Comparison of ENCODE assay signal across 1 cellular context in genomic region chr2:43057742-43058706, GRCh38.
TF ChIP-seq lines count a peak whose summit lies in the region.

No MANE protein-coding gene starts in this region.

TF ChIP-seq in Ishikawa, 13 proteins besides CTCF, POLR2A, EP300 and RAD21 (continued from another document):
- TF ChIP-seq REST (IDR thresholded peaks at IDR 0.05; ENCODE audit: low read depth) (no peak), FOXM1 (IDR thresholded peaks at IDR 0.05; ENCODE audit: borderline replicate concordance, low read depth) (peak; percentile 31; the same call in 1 of the 2 replicates), NFIC (IDR thresholded peaks at IDR 0.05) (peak; percentile 50), CREB1 (IDR thresholded peaks at IDR 0.05; ENCODE audit: low read depth) (no peak), CEBPB (IDR thresholded peaks at IDR 0.05) (no peak)
TF ChIP-seq in Ishikawa: peak in this region for 7.
